ENCODE assay signal across 9 cellular contexts in the genomic region with DNA sequence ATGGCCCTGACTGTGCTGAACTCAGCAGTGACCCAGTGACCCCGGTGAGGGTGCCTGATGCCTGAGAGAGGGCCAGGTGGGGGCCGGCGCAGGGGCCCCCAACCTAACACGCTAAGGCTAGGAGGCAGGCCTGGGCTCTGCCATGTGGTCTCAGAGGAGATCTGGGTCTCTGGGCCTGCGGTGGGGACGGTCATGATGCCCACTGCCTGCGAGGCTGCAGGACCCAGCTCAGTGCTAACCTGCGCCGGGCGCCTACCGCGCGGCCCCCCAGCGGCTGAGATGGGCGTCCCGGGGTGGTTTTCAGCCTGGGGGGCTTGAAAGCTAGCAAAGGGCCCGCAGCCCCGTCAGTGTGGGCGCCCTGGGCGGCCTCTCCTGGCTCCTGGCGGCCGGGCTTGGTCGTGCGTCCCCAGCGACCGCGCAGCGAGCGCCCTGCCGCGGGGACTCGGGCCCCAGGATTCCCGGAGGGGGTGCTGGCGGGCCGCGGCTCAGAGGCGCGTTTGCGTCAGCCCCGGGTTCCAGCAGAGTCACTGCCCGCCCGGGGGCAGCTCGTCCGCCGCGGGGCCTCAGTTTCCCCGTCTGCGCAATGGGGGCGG. TPM values are rescaled to one million over a fixed set of nuclear protein-coding genes. Genes with fewer than 3 reads are reported as not detected.
A peak's percentile ranks its signal among the peaks of the same experiment; 100 is the strongest.
DNase-seq lines count a peak whose midpoint lies in the region; ATAC-seq, FAIRE-seq and TF ChIP-seq lines count a peak whose summit lies in the region.
"Had no signal": no experiment of that assay in that cellular context is flagged by ENCODE, and none has a peak within 500 bp of the region (broad histone marks: within the 10 kb centered on the region; RNA-seq: fewer than 3 reads in every experiment).

No MANE protein-coding gene starts in this region.

- DNase-seq in D721Med (ENCODE audit: insufficient read length, low spot score) (peak; percentile 71), KBM-7 (peak; percentile 73), GM12878 (ENCODE audit: low read depth, low spot score) (no peak), upper lobe of left lung (no peak)

- H3K27ac ChIP-seq in GM12878 (ENCODE audit: control insufficient read depth, insufficient read depth) (no peak overlapping the region), liver (ENCODE audit: low read depth in 1 of 2, low read length in 2 of 2) (peak overlapping the region; percentile 64 to 78), upper lobe of left lung (peak overlapping the region; percentile 91 to 96 (median 92))
- H3K27ac ChIP-seq: neutrophil had no signal

- H3K9me3 ChIP-seq in GM12878 (replicated peaks; ENCODE audit: control insufficient read depth, insufficient read depth, low read length): no peaks in the 10 kb centered on the region
- H3K9me3 ChIP-seq in liver (ENCODE audit: control insufficient read depth in 4 of 4, low read length in 3 of 4): no peaks in the 10 kb centered on the region
- no peaks in the 10 kb centered on the region for H3K9me3 ChIP-seq in upper lobe of left lung
- H3K9me3 ChIP-seq: neutrophil had no signal

- POLR2A ChIA-PET in GM12878 (lab: Charles Lee): no interaction called here

- SMC1A ChIA-PET in GM12878 (lab: Charles Lee; ENCODE audit: uncharacterized antibody, unreplicated experiment): no interaction called here

- H3K36me3 ChIP-seq in GM12878 (ENCODE audit: control insufficient read depth in 2 of 2, insufficient read depth in 2 of 2, low read length in 1 of 2) (no peaks in the 10 kb centered on the region), liver (ENCODE audit: control insufficient read depth in 4 of 4, insufficient read depth in 3 of 4, low read depth in 1 of 4, low read length in 3 of 4) (no peaks in the 10 kb centered on the region), upper lobe of left lung (peaks cover 0 to 62% (median 28%) of the 10 kb centered on the region in 4 donors)
- H3K36me3 ChIP-seq: neutrophil had no signal

- RAD21 ChIA-PET in GM12878 (lab: Charles Lee; ENCODE audit: unreplicated experiment): no interaction called here

- TF ChIP-seq CTCF in D721Med (IDR thresholded peaks at IDR 0.05; ENCODE audit: insufficient read depth, missing control alignments): no peak
- TF ChIP-seq CTCF in GM12878 (IDR thresholded peaks at IDR 0.05 in 2 of 3, conservative IDR thresholded peaks at IDR 0.05 in 1 of 3; ENCODE audit: control insufficient read depth in 2 of 3, extremely low read depth in 1 of 3, insufficient read depth in 1 of 3, low read depth in 3 of 3, low read length in 3 of 3): peak in 2 of 3 experiments; percentile 11 to 13; a peak in 1 of 6 replicates
- TF ChIP-seq CTCF in liver (IDR thresholded peaks at IDR 0.05; ENCODE audit: low read depth, low read length, missing input control): peak; percentile 21
- TF ChIP-seq CTCF in upper lobe of left lung (IDR thresholded peaks at IDR 0.05): peak in 4 of 6 experiments; percentile 14 to 65 (median 48)

- no peak for TF ChIP-seq RAD21 in GM12878 (IDR thresholded peaks at IDR 0.05; ENCODE audit: insufficient read depth, low read depth, low read length)
- TF ChIP-seq RAD21 in liver (IDR thresholded peaks at IDR 0.05): no peak

- TF ChIP-seq EP300 in GM12878 (IDR thresholded peaks at IDR 0.05; ENCODE audit: borderline replicate concordance in 1 of 2, control insufficient read depth in 1 of 2, low read depth in 2 of 2, low read length in 2 of 2) (no peak), upper lobe of left lung (IDR thresholded peaks at IDR 0.05) (no peak)

- H4K20me1 ChIP-seq in GM12878 (ENCODE audit: control insufficient read depth, insufficient read depth): no peaks in the 10 kb centered on the region

- H3K4me1 ChIP-seq in GM12878 (ENCODE audit: control insufficient read depth, insufficient read depth, low read length) (no peaks in the 10 kb centered on the region), liver (ENCODE audit: control insufficient read depth in 4 of 4, insufficient read depth in 4 of 4, low read length in 3 of 4) (peaks cover 3 to 12% (median 6%) of the 10 kb centered on the region in 4 donors), upper lobe of left lung (peaks cover 8 to 35% (median 21%) of the 10 kb centered on the region in 4 donors)

- 0 out of 2 replicates have a peak overlapping the region, but pooled peaks have one; percentile 11 for H3K4me2 ChIP-seq in GM12878 (ENCODE audit: control insufficient read depth, insufficient read depth)

- H2AFZ ChIP-seq in GM12878 (ENCODE audit: control insufficient read depth, low read depth, low read length): no peak overlapping the region

- CTCF ChIA-PET in GM12878 (lab: Yijun Ruan, JAX): no interaction called here

- FAIRE-seq in D721Med (lab: Jason Lieb, UNC) (no peak), GM12878 (lab: Jason Lieb, UNC) (no peak)

- intact Hi-C loops in GM12878 (cut with micrococcal nuclease; ENCODE audit: unreplicated experiment): no loop called here

- H3K4me3 ChIP-seq in GM12878: no peak overlapping the region
- peak overlapping the region in 2 of 3 donors; percentile 58 to 66 for H3K4me3 ChIP-seq in liver (ENCODE audit: low read depth in 1 of 3, low read length in 3 of 3)
- H3K4me3 ChIP-seq in upper lobe of left lung: peak overlapping the region; percentile 52 to 65 (median 62)

- no peak overlapping the region for H3K9ac ChIP-seq in GM12878 (ENCODE audit: control insufficient read depth, insufficient read depth, low read length)
- peak overlapping the region in 1 of 2 donors; percentile 47 for H3K9ac ChIP-seq in liver (ENCODE audit: low read depth in 1 of 2, low read length in 2 of 2)

- WGBS in GM12878 (ENCODE audit: insufficient coverage, insufficient replicate concordance, low lambda C conversion rate, missing lambda C conversion rate): 17% methylated on average over 36 of the region's 49 CpGs
- WGBS in liver: 15% methylated on average over 49 of the region's 49 CpGs
- 9 to 21% methylated on average over 5 to 27 of the region's 49 CpGs for WGBS in upper lobe of left lung, 2 donors

- no TSS peak for BruUV-seq in GM12878 (replicated peaks; lab: Mats Ljungman, UMichigan)

- in situ Hi-C loops in KBM-7 (cut with MboI; ENCODE audit: low pct_unique_long_range_greater_than_20kb, low sequenced_read_pairs) (no loop called here), GM12878 (cut with MboI) (no loop called here)

- peaks cover 4 to 10% of the 10 kb centered on the region in 2 experiments; a peak in 3 of 4 replicates for H3K27me3 ChIP-seq in GM12878 (replicated peaks in 1 of 2; ENCODE audit: control insufficient read depth in 2 of 2, insufficient read depth in 2 of 2, low read length in 1 of 2)
- H3K27me3 ChIP-seq in liver (ENCODE audit: control insufficient read depth in 4 of 4, insufficient read depth in 4 of 4, low read length in 3 of 4): no peaks in the 10 kb centered on the region
- peaks cover 0 to 17% (median 9%) of the 10 kb centered on the region in 4 donors for H3K27me3 ChIP-seq in upper lobe of left lung

- no peaks in the 10 kb centered on the region for H3K79me2 ChIP-seq in GM12878 (ENCODE audit: control insufficient read depth, insufficient read depth, low read length)

- ATAC-seq in GM12878 (peak; percentile 15; the same call in 2 of the 3 replicates), upper lobe of left lung (ENCODE audit: low FRiP score in 2 of 2) (no peak), HG02763 (IDR thresholded peaks at IDR 0.05; ENCODE audit: unreplicated experiment) (no peak), HG02623 (IDR thresholded peaks at IDR 0.05; ENCODE audit: unreplicated experiment) (no peak), esophagus mucosa (no peak)

- TF ChIP-seq POLR2A in GM12878 (IDR thresholded peaks at IDR 0.05; ENCODE audit: low read depth, low read length) (no peak), upper lobe of left lung (IDR thresholded peaks at IDR 0.05) (peak in 2 of 4 donors; percentile 29 to 45)

RNA-seq across cellular contexts. Expression of a gene that starts 2.5 kb away (rescaled TPM):
- total RNA-seq in GM12878 (2013; cell fraction: nucleolus; rRNA removed): not detected in 2 replicates
- 0.06 and 0.16 TPM in 2 replicates for total RNA-seq in GM12878 (2014; rRNA removed)
- not detected in 2 replicates for total RNA-seq in GM12878 (2014; rRNA removed; fragmentation: Illumina TruSeq; extraction: Trizol)
- total RNA-seq in GM12878 (2021): 0.46 and 0.64 TPM in 2 replicates
- not detected for polyA plus RNA-seq in GM12878 (2011; ENCODE audit: low read depth)
- 0.06 and 0.11 TPM in 2 replicates for polyA plus RNA-seq in GM12878 (2011; rRNA removed)
- 0.20 and 0.30 TPM in 2 replicates for polyA plus RNA-seq in GM12878 (2011; cell fraction: cytosol; rRNA removed)
- 0.41 and 0.51 TPM in 2 replicates for polyA plus RNA-seq in GM12878 (2011; cell fraction: nucleus; rRNA removed)
- 0.16 and 0.39 TPM in 2 replicates for polyA plus RNA-seq in GM12878 (2012)
- not detected in 2 replicates for polyA plus RNA-seq in GM12878 (2014; fragmentation: Illumina TruSeq; extraction: Trizol)
- not detected for polyA plus RNA-seq in GM12878 (2014; fragmentation: Nextera tagmentation; extraction: Ambion mirVana)
- polyA plus RNA-seq in GM12878 (2014; rRNA removed): 0.27 TPM in 1 of 2 replicates, not detected in the other
- polyA plus RNA-seq in GM12878 (2016; fragmentation: Nextera tagmentation; extraction: Ambion mirVana): under 1 TPM in 1 of 2 experiments, not detected in 1; 0.19 TPM
- 0.36 TPM in 1 of 2 replicates, not detected in the other for polyA minus RNA-seq in GM12878 (2011; rRNA and poly(A)+ RNA removed)
- polyA minus RNA-seq in GM12878 (2011; cell fraction: cytosol; rRNA and poly(A)+ RNA removed): 0.94 and 1.2 TPM in 2 replicates
- 0.96 TPM in 1 of 2 replicates, not detected in the other for polyA minus RNA-seq in GM12878 (2011; cell fraction: nucleus; rRNA and poly(A)+ RNA removed)
- total RNA-seq in liver: 10 to 100 TPM; 34.5 to 38.5 TPM
- 10 to 100 TPM; 32.1 to 39.7 TPM for polyA plus RNA-seq in liver
- total RNA-seq in upper lobe of left lung: 100 to 1,000 TPM in 5 of 6 donors, 10 to 100 TPM in 1; 77.9 to 321 (median 165) TPM
- total RNA-seq in esophagus mucosa: 13.0 TPM

RNA-seq across cellular contexts. Expression of a gene that starts 22.1 kb away (rescaled TPM):
- total RNA-seq in GM12878 (2013; cell fraction: nucleolus; rRNA removed): 16.2 and 18.7 TPM in 2 replicates
- total RNA-seq in GM12878 (2014; rRNA removed): 16.2 and 18.9 TPM in 2 replicates
- 6.8 and 7.1 TPM in 2 replicates for total RNA-seq in GM12878 (2014; rRNA removed; fragmentation: Illumina TruSeq; extraction: Trizol)
- total RNA-seq in GM12878 (2021): 22.5 TPM in 2 replicates
- polyA plus RNA-seq in GM12878 (2011; ENCODE audit: low read depth): 3.2 TPM
- 6.5 and 17.5 TPM in 2 replicates for polyA plus RNA-seq in GM12878 (2011; rRNA removed)
- 26.4 and 33.7 TPM in 2 replicates for polyA plus RNA-seq in GM12878 (2011; cell fraction: cytosol; rRNA removed)
- polyA plus RNA-seq in GM12878 (2011; cell fraction: nucleus; rRNA removed): 27.6 and 27.8 TPM in 2 replicates
- 13.6 and 14.9 TPM in 2 replicates for polyA plus RNA-seq in GM12878 (2012)
- polyA plus RNA-seq in GM12878 (2014; fragmentation: Illumina TruSeq; extraction: Trizol): 0.92 and 6.0 TPM in 2 replicates
- polyA plus RNA-seq in GM12878 (2014; fragmentation: Nextera tagmentation; extraction: Ambion mirVana): under 1 TPM; 0.10 to 0.47 TPM
- 25.4 and 28.5 TPM in 2 replicates for polyA plus RNA-seq in GM12878 (2014; rRNA removed)
- polyA plus RNA-seq in GM12878 (2016; fragmentation: Nextera tagmentation; extraction: Ambion mirVana): 10 to 100 TPM; 19.5 to 23.7 TPM
- polyA minus RNA-seq in GM12878 (2011; rRNA and poly(A)+ RNA removed): 11.4 and 17.3 TPM in 2 replicates
- 7.8 and 9.6 TPM in 2 replicates for polyA minus RNA-seq in GM12878 (2011; cell fraction: cytosol; rRNA and poly(A)+ RNA removed)
- polyA minus RNA-seq in GM12878 (2011; cell fraction: nucleus; rRNA and poly(A)+ RNA removed): 7.3 and 8.8 TPM in 2 replicates
- total RNA-seq in liver: 100 to 1,000 TPM in 1 of 2 donors, 10 to 100 TPM in 1; 75.1 to 213 TPM
- polyA plus RNA-seq in liver: 100 to 1,000 TPM; 211 to 222 TPM
- 100 to 1,000 TPM in 5 of 6 donors, 10 to 100 TPM in 1; 70.2 to 242 (median 140) TPM for total RNA-seq in upper lobe of left lung
- 91.7 TPM for total RNA-seq in esophagus mucosa

RNA-seq across cellular contexts. Expression of a gene that starts 47.2 kb away (rescaled TPM):
- total RNA-seq in GM12878 (2013; cell fraction: nucleolus; rRNA removed): 0.32 and 0.58 TPM in 2 replicates
- total RNA-seq in GM12878 (2014; rRNA removed) (0.11 and 0.28 TPM in 2 replicates), GM12878 (2014; rRNA removed; fragmentation: Illumina TruSeq; extraction: Trizol) (0.09 TPM in 2 replicates), GM12878 (2021) (0.21 and 0.32 TPM in 2 replicates), liver (10 to 100 TPM in 1 of 2 donors, 1 to 10 TPM in 1; 6.4 to 19.7 TPM), upper lobe of left lung (10 to 100 TPM in 5 of 6 donors, 1 to 10 TPM in 1; 9.7 to 24.1 (median 17.0) TPM), esophagus mucosa (0.76 TPM)
- polyA plus RNA-seq in GM12878 (2011; ENCODE audit: low read depth): 0.37 TPM
- polyA plus RNA-seq in GM12878 (2011; rRNA removed) (0.06 and 0.12 TPM in 2 replicates), GM12878 (2014; fragmentation: Illumina TruSeq; extraction: Trizol) (not detected in 2 replicates), GM12878 (2014; fragmentation: Nextera tagmentation; extraction: Ambion mirVana) (not detected), GM12878 (2014; rRNA removed) (0.16 and 0.20 TPM in 2 replicates), GM12878 (2016; fragmentation: Nextera tagmentation; extraction: Ambion mirVana) (under 1 TPM; 0.08 to 0.13 TPM), liver (1 to 10 TPM; 2.3 to 4.1 TPM)
- 0.15 and 0.30 TPM in 2 replicates for polyA plus RNA-seq in GM12878 (2011; cell fraction: cytosol; rRNA removed)
- 1.1 and 1.4 TPM in 2 replicates for polyA plus RNA-seq in GM12878 (2011; cell fraction: nucleus; rRNA removed)
- polyA plus RNA-seq in GM12878 (2012): 0.85 and 1.1 TPM in 2 replicates
- polyA minus RNA-seq in GM12878 (2011; rRNA and poly(A)+ RNA removed): 0.15 and 0.22 TPM in 2 replicates
- not detected in 2 replicates for polyA minus RNA-seq in GM12878 (2011; cell fraction: cytosol; rRNA and poly(A)+ RNA removed)
- polyA minus RNA-seq in GM12878 (2011; cell fraction: nucleus; rRNA and poly(A)+ RNA removed): 0.12 and 0.19 TPM in 2 replicates

Comparison
In these comparisons a context has a peak if more than half of its experiments do, and no peak if none do; other contexts are left out.
1. DNase-seq: peak in D721Med (single experiment) and KBM-7 (single experiment); none in GM12878 (single experiment) and upper lobe of left lung (0 of 2).